ENCODE assay signal across 23 cellular contexts in the genomic region with DNA sequence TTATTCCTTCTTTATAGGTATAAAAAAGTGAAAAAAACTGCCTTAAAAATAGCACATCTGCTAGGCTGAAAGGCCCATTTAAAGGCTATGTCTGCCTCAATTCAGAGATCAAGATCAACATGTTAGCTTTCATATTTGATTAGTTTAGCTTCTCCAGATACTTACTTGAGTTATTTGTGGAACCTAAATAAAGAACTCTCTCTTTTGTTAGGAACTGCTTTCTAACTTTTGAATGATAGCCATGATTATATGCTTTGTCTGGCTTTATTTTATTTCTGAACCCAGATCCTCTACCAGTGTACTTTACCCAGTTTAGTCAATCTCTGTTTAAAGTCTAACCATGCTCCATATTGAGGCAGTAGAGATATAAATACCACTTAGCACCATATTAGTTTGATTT.
DNase-seq lines count a peak whose midpoint lies in the region; ATAC-seq and TF ChIP-seq lines count a peak whose summit lies in the region.
"Had no signal": no experiment of that assay in that cellular context is flagged by ENCODE, and none has a peak within 500 bp of the region (broad histone marks: within the 10 kb centered on the region; RNA-seq: fewer than 3 reads in every experiment).

No MANE protein-coding gene starts in this region.

- H2AK5ac ChIP-seq in neuronal stem cell (ENCODE audit: low read depth, low read length), result no peak overlapping the region

- no peak overlapping the region for H2BK120ac ChIP-seq in neuronal stem cell (ENCODE audit: low read depth, low read length)

- no peaks in the 10 kb centered on the region for H3K27me3 ChIP-seq in neuronal stem cell (ENCODE audit: control insufficient read depth in 3 of 3, insufficient read depth in 3 of 3, low read depth in 1 of 3, low read length in 3 of 3)
- H3K27me3 ChIP-seq: BLaER1 treated with 17β-estradiol and CSF1 and Interleukin-3, amounts not matched to agents 10 nM and 100 nM had no signal

- no peak overlapping the region for H4K91ac ChIP-seq in neuronal stem cell (ENCODE audit: low read depth, low read length, poor library complexity)

- no peaks in the 10 kb centered on the region for H3K36me3 ChIP-seq in neuronal stem cell (replicated peaks in 1 of 2; ENCODE audit: control insufficient read depth in 2 of 2, insufficient read depth in 2 of 2, low read length in 2 of 2)
- H3K36me3 ChIP-seq: BLaER1 treated with 17β-estradiol and CSF1 and Interleukin-3, amounts not matched to agents 10 nM and 100 nM had no signal

- H4K8ac ChIP-seq in neuronal stem cell (ENCODE audit: low read depth, low read length), result no peak overlapping the region

- no peak overlapping the region for H3K14ac ChIP-seq in neuronal stem cell (ENCODE audit: low read length)

- no peak overlapping the region for H3K4me3 ChIP-seq in neuronal stem cell (ENCODE audit: low read length in 2 of 2)
- H3K4me3 ChIP-seq: A549; BLaER1 treated with 17β-estradiol and CSF1 and Interleukin-3, amounts not matched to agents 10 nM and 100 nM; GM12878 had no signal

- H3K79me1 ChIP-seq in neuronal stem cell (ENCODE audit: low read depth, low read length), result no peaks in the 10 kb centered on the region

- no peak overlapping the region for H3K4me2 ChIP-seq in neuronal stem cell (ENCODE audit: insufficient read depth, low read length, poor library complexity, severe bottlenecking)
- H3K4me2 ChIP-seq: A549; BLaER1 treated with 17β-estradiol and CSF1 and Interleukin-3, amounts not matched to agents 10 nM and 100 nM had no signal

- DNase-seq in DMS114 treated with DMSO at 0.1 percent for 48 hours (lab: John Stamatoyannopoulos, UW; ENCODE audit: unreplicated experiment), result peak; percentile 72
- peak; percentile 54 for DNase-seq in SK-N-DZ (ENCODE audit: low spot score)
- DNase-seq in neuronal stem cell (ENCODE audit: low spot score), result no peak
- no peak for DNase-seq in NCI-H446 treated with DMSO at 0.1 percent for 48 hours (lab: John Stamatoyannopoulos, UW)
- DNase-seq: AML-193; Caco-2; Calu3; CD4-positive, alpha-beta T cell; CD8-positive, alpha-beta T cell; DMS153; DMS53; DMS79; DND-41; EL; GDM1 had no signal

- no peak overlapping the region for H2BK12ac ChIP-seq in neuronal stem cell (ENCODE audit: low read length)

- no peak overlapping the region for H2BK5ac ChIP-seq in neuronal stem cell (ENCODE audit: low read length)

- H3K23ac ChIP-seq in neuronal stem cell (ENCODE audit: low read depth, low read length, poor library complexity), result no peak overlapping the region

- H3K9ac ChIP-seq in neuronal stem cell (ENCODE audit: low read depth, low read length, poor library complexity), result no peak overlapping the region
- H3K9ac ChIP-seq: BLaER1 treated with 17β-estradiol and CSF1 and Interleukin-3, amounts not matched to agents 10 nM and 100 nM had no signal

- no peak overlapping the region for H3K4ac ChIP-seq in neuronal stem cell (ENCODE audit: low read length)

- no peak overlapping the region for H3K18ac ChIP-seq in neuronal stem cell (ENCODE audit: low read length)

- no peaks in the 10 kb centered on the region for H3K4me1 ChIP-seq in neuronal stem cell (ENCODE audit: control insufficient read depth in 2 of 2, insufficient read depth in 1 of 2, low read depth in 1 of 2, low read length in 2 of 2)
- H3K4me1 ChIP-seq: A549, Caco-2 had no signal

- no peaks in the 10 kb centered on the region for H3K9me3 ChIP-seq in neuronal stem cell (replicated peaks in 1 of 2; ENCODE audit: control insufficient read depth in 2 of 2, insufficient read depth in 1 of 2, low read depth in 1 of 2, low read length in 2 of 2)
- H3K9me3 ChIP-seq: A549; BLaER1 treated with 17β-estradiol and CSF1 and Interleukin-3, amounts not matched to agents 10 nM and 100 nM; Caco-2 had no signal

- H2BK15ac ChIP-seq in neuronal stem cell (ENCODE audit: low read length), result no peak overlapping the region

- H3K27ac ChIP-seq in neuronal stem cell (replicated peaks; ENCODE audit: low read length), result no peak overlapping the region
- H3K27ac ChIP-seq: 22Rv1; A549; BLaER1 treated with 17β-estradiol and CSF1 and Interleukin-3, amounts not matched to agents 10 nM and 100 nM; C4-2B had no signal

- peak; percentile 68; the same call in 2 of the 3 replicates for ATAC-seq in SK-N-SH treated with all-trans-retinoic acid at 6 μM for 48 hours
- no peak for ATAC-seq in GM18868 (IDR thresholded peaks at IDR 0.05; ENCODE audit: unreplicated experiment)
- ATAC-seq in HG03565 (IDR thresholded peaks at IDR 0.05; ENCODE audit: unreplicated experiment), result no peak
- ATAC-seq: A549; CD8-positive, alpha-beta T cell; GM12878 had no signal

- peak overlapping the region; percentile 51 for H2AFZ ChIP-seq in neuronal stem cell (ENCODE audit: low read length)

TF ChIP-seq in SK-N-SH treated with all-trans-retinoic acid at 6 μM for 48 hours, 23 proteins besides CTCF, POLR2A, EP300 and RAD21:
- TF ChIP-seq ISL1 (CRISPR knock-in tag; IDR thresholded peaks at IDR 0.05) (peak; percentile 55; the same call in 1 of the 2 replicates), BACH2 (CRISPR knock-in tag; IDR thresholded peaks at IDR 0.05; ENCODE audit: borderline replicate concordance) (no peak)

Comparison
In these comparisons a context has a peak if more than half of its experiments do, and no peak if none do; other contexts are left out.
1. DNase-seq: peak in DMS114 treated with DMSO at 0.1 percent for 48 hours (single experiment) and SK-N-DZ (single experiment); none in neuronal stem cell (single experiment) and NCI-H446 treated with DMSO at 0.1 percent for 48 hours (single experiment).